ENCODE assay signal across 9 cellular contexts in genomic region chr22:49656291-49656851, GRCh38.
DNase-seq lines count a peak whose midpoint lies in the region; ATAC-seq and TF ChIP-seq lines count a peak whose summit lies in the region.
"Had no signal": no experiment of that assay in that cellular context is flagged by ENCODE, and none has a peak within 500 bp of the region (broad histone marks: within the 10 kb centered on the region; RNA-seq: fewer than 3 reads in every experiment).

No MANE protein-coding gene starts in this region.

- peaks cover 10% of the 10 kb centered on the region; the same call in 1 of the 2 replicates for H3F3A ChIP-seq in DOHH2 (ENCODE audit: control insufficient read depth, insufficient read depth)

- peaks cover 53% of the 10 kb centered on the region for H3K36me3 ChIP-seq in DOHH2 (ENCODE audit: control insufficient read depth, low read length)

- peak overlapping the region; percentile 94 for H3K4me2 ChIP-seq in DOHH2 (ENCODE audit: low read length)

- H3K27me3 ChIP-seq in DOHH2 (ENCODE audit: control insufficient read depth, low read length): no peaks in the 10 kb centered on the region

- 0 out of 2 replicates have a peak, but pooled peaks cover 4% of the 10 kb centered on the region for H4K20me1 ChIP-seq in DOHH2 (ENCODE audit: control insufficient read depth, insufficient read depth, low read depth, low read length)

- ATAC-seq in esophagus mucosa (peak; percentile 8), GM18909 (IDR thresholded peaks at IDR 0.05; ENCODE audit: poor library complexity, unreplicated experiment) (no peak)

- peaks cover 55% of the 10 kb centered on the region for H3K79me2 ChIP-seq in DOHH2 (ENCODE audit: control insufficient read depth, low read length)

- H3K4me3 ChIP-seq in DOHH2 (ENCODE audit: low read length) (peak overlapping the region; percentile 98), LNCaP clone FGC (ENCODE audit: low read depth, low read length) (peak overlapping the region; percentile 32; the same call in 1 of the 2 replicates), skin epidermis (peak overlapping the region; percentile 41 to 50 (median 46))

- H3K9me2 ChIP-seq in DOHH2 (replicated peaks; ENCODE audit: control insufficient read depth, low read length): no peaks in the 10 kb centered on the region

- no peak for DNase-seq in LNCaP clone FGC (ENCODE audit: low read depth)
- DNase-seq in NCI-H2107 (lab: John Stamatoyannopoulos, UW): no peak
- DNase-seq in stimulated activated CD4-positive, alpha-beta T cell treated with anti-CD3 and anti-CD28 coated beads, Interleukin-12 subunit alpha, Interleukin-12 subunit beta, amount 100 ng/mL, for 4 hours: no peak
- no peak for DNase-seq in NOMO-1 treated with DMSO at 0.1 percent for 48 hours (lab: John Stamatoyannopoulos, UW; ENCODE audit: unreplicated experiment)
- DNase-seq: NCI-H1092 treated with DMSO at 0.1 percent for 48 hours had no signal

- H3K27ac ChIP-seq in DOHH2 (ENCODE audit: low read depth, low read length): peak overlapping the region; percentile 84
- H3K27ac ChIP-seq in skin epidermis: peak overlapping the region in 13 of 21 experiments; percentile 23 to 77 (median 62)

- TF ChIP-seq CTCF in DOHH2 (IDR thresholded peaks at IDR 0.05; ENCODE audit: low read depth, low read length, poor library complexity, severe bottlenecking): no peak
- no peak for TF ChIP-seq CTCF in LNCaP clone FGC (IDR thresholded peaks at IDR 0.05; ENCODE audit: control insufficient read depth, extremely low read depth, insufficient read depth)

- H3K4me1 ChIP-seq in DOHH2 (ENCODE audit: control insufficient read depth, low read length): peaks cover 33% of the 10 kb centered on the region

- no peaks in the 10 kb centered on the region for H3K9me3 ChIP-seq in DOHH2 (ENCODE audit: control insufficient read depth, insufficient read depth, low read length)

Comparison
In these comparisons a context has a peak if more than half of its experiments do, and no peak if none do; other contexts are left out.
1. H3K4me3 ChIP-seq: peak in every context shown above with its lines; median percentile 98 in DOHH2; 46 in skin epidermis; 32 in LNCaP clone FGC.